2 cellular contexts compared by ENCODE assay signal in the genomic region with DNA sequence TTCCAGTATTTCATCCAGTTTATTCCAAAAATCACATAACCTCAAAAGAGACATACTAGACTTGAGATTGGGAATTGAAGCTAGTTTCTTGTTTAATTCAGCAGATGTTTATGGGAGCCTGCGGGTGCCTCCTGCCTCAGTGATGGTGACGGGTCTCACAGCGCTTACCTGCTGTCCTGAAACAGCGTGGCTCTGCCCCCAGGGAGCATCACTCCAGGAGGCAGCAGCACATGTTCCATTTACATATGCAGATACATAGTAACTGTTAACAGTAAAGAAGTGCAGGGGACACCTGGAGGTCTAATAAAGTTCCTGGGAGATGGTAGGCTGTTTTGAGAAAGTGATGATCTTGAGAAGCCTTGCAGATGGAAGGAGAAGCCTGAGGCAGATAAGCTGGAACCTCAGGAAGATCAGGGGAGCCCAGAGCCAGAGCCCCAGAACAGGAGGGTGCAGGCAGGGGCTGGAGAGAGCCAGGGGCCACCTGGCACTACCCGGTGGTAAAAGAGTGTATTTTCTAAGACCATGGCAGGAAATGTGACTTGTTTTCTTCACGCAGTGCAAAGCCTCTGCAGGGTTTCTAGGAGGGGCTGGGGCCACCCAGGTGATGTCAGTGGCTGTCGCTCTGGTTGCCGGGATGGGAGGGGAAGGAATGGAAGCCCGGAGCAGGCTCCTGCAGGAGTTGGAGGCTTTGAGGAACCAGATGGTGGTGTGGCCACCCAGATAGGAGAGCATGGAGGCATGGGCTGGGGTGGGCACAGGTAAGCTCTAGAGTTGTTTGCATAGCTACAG.
TF ChIP-seq lines count a peak whose summit lies in the region.

No MANE protein-coding gene starts in this region.

TF ChIP-seq in K562, 482 proteins besides CTCF, POLR2A, EP300 and RAD21:
- TF ChIP-seq POLR2B (IDR thresholded peaks at IDR 0.05; ENCODE audit: low read depth, partially characterized antibody) (peak; percentile 30), POLR2G (IDR thresholded peaks at IDR 0.05; ENCODE audit: low read depth, low read length) (0 out of 2 replicates have a peak, but pooled peaks have one; percentile 38), NR2F6 (CRISPR knock-in tag; IDR thresholded peaks at IDR 0.05) (no peak), ZNF583 (CRISPR knock-in tag; IDR thresholded peaks at IDR 0.05) (no peak)
- TF ChIP-seq, protein P1, sequence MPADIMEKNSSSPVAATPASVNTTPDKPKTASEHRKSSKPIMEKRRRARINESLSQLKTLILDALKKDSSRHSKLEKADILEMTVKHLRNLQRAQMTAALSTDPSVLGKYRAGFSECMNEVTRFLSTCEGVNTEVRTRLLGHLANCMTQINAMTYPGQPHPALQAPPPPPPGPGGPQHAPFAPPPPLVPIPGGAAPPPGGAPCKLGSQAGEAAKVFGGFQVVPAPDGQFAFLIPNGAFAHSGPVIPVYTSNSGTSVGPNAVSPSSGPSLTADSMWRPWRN (IDR thresholded peaks at IDR 0.05; ENCODE audit: low read depth) = no peak
TF ChIP-seq in K562: peak in this region for 2.

TF ChIP-seq in HepG2, 621 proteins besides CTCF, POLR2A, EP300 and RAD21:
- 0 out of 2 replicates have a peak, but pooled peaks have one; percentile 26 for TF ChIP-seq PAF1 (CRISPR knock-in tag; IDR thresholded peaks at IDR 0.05)
- peak; percentile 10 for TF ChIP-seq RBM22 (optimal IDR thresholded peaks at IDR 0.05; ENCODE audit: low read length)
- TF ChIP-seq AGO2 (optimal IDR thresholded peaks at IDR 0.05; ENCODE audit: low read depth, low read length) = peak; percentile 69
- TF ChIP-seq ZNF782 (CRISPR knock-in tag; IDR thresholded peaks at IDR 0.05; ENCODE audit: borderline replicate concordance) = no peak
